28 cellular contexts compared by ENCODE assay signal in the genomic region with DNA sequence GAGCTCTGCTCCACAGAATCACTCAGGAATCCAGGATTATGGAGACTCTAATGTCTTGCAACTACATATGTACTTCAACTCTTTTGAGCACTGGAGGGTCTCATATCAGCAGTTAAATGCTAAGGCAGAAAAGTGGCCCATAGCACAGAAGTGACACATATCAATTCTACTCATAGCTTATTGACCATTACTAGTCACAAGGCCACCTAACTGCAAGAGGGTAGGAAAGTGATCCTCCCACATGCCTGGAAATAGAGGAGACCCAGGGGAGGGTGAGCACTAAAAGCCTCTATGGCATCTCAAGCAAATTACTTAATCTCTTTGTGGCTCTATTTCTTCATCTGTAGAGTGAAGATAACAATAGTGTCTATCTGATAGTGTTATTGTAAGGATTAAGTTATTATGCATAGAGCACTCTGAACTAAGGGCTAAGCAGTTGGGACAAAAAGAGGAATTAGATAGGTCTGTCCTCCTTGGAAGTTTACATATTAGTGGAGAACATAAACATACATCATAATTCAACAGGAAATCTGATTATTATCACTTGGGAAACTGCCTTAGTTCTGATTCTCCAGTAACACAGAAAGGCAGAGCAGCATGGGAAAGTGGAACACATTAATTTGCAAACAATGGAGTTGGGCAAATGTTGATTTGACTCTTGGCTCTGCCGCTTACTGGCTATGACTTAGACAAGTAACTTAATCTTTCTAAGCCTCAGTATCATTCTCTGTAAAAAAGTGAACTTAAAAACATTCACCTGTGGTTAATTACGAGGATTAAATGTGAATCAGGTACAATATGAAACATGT. TPM values are rescaled to one million over a fixed set of nuclear protein-coding genes. Genes with fewer than 3 reads are reported as not detected.
DNase-seq lines count a peak whose midpoint lies in the region; ATAC-seq, FAIRE-seq and TF ChIP-seq lines count a peak whose summit lies in the region.
"Had no signal": no experiment of that assay in that cellular context is flagged by ENCODE, and none has a peak within 500 bp of the region (broad histone marks: within the 10 kb centered on the region; RNA-seq: fewer than 3 reads in every experiment).

No MANE protein-coding gene starts in this region.

- H3K4me3 ChIP-seq in LNCaP clone FGC (ENCODE audit: low read depth, low read length) (no peak overlapping the region), choroid plexus epithelial cell (ENCODE audit: low read depth, low read length) (no peak overlapping the region), fibroblast of villous mesenchyme (ENCODE audit: low read depth, low read length) (no peak overlapping the region)
- H3K4me3 ChIP-seq: hepatocyte, lung, SK-N-MC had no signal

- no peak overlapping the region for H3K4me3 Mint-ChIP-seq in activated CD4-positive, alpha-beta memory T cell treated with anti-CD3 and anti-CD28 coated beads for 36 hours
- H3K4me3 Mint-ChIP-seq: activated T-cell treated with anti-CD3 and anti-CD28 coated beads, Interleukin-2, amount 50 U/mL, for 4 hours had no signal

- CTCF ChIA-PET in activated CD4-positive, alpha-beta memory T cell treated with anti-CD3 and anti-CD28 coated beads for 36 hours (lab: Charles Lee) = no interaction called here

- H3K36me3 Mint-ChIP-seq in activated CD4-positive, alpha-beta memory T cell treated with anti-CD3 and anti-CD28 coated beads for 36 hours = no peaks in the 10 kb centered on the region

- peaks cover 4% of the 10 kb centered on the region for H3K27me3 Mint-ChIP-seq in activated CD4-positive, alpha-beta memory T cell treated with anti-CD3 and anti-CD28 coated beads for 36 hours

- no peak overlapping the region for H3K27ac Mint-ChIP-seq in activated CD4-positive, alpha-beta memory T cell treated with anti-CD3 and anti-CD28 coated beads for 36 hours

- no peak for FAIRE-seq in GM19239 (lab: Jason Lieb, UNC)
- FAIRE-seq: GM18507 had no signal

- no peaks in the 10 kb centered on the region for H3K9me3 Mint-ChIP-seq in activated CD4-positive, alpha-beta memory T cell treated with anti-CD3 and anti-CD28 coated beads for 36 hours
- H3K9me3 Mint-ChIP-seq: activated T-cell treated with anti-CD3 and anti-CD28 coated beads, Interleukin-2, amount 50 U/mL, for 4 hours had no signal

- intact Hi-C loops in activated CD4-positive, alpha-beta memory T cell treated with anti-CD3 and anti-CD28 coated beads for 36 hours (cut with micrococcal nuclease) = no loop called here

- H3K4me1 Mint-ChIP-seq in activated CD4-positive, alpha-beta memory T cell treated with anti-CD3 and anti-CD28 coated beads for 36 hours (ENCODE audit: low read depth) = no peaks in the 10 kb centered on the region

- ATAC-seq in HG03354 (IDR thresholded peaks at IDR 0.05; ENCODE audit: poor library complexity, severe bottlenecking, unreplicated experiment) = no peak
- ATAC-seq: activated T-cell treated with anti-CD3 and anti-CD28 coated beads, Interleukin-2, amount 50 U/mL, for 4 hours had no signal

- POLR2A ChIA-PET in activated CD4-positive, alpha-beta memory T cell treated with anti-CD3 and anti-CD28 coated beads for 36 hours (lab: Charles Lee) = no interaction called here

- TF ChIP-seq CTCF in AG09319 (IDR thresholded peaks at IDR 0.05; ENCODE audit: low read depth, low read length) = no peak
- no peak for TF ChIP-seq CTCF in LNCaP clone FGC (IDR thresholded peaks at IDR 0.05; ENCODE audit: control insufficient read depth, extremely low read depth, insufficient read depth)
- no peak for TF ChIP-seq CTCF in choroid plexus epithelial cell (conservative IDR thresholded peaks at IDR 0.05; ENCODE audit: low read depth, low read length)
- no peak for TF ChIP-seq CTCF in fibroblast of villous mesenchyme (IDR thresholded peaks at IDR 0.05; ENCODE audit: insufficient read depth, low read depth, low read length)

- DNase-seq in AG09319 (ENCODE audit: extremely low read depth, low read depth) = peak; percentile 71
- peak; percentile 90 for DNase-seq in LNCaP clone FGC (ENCODE audit: low read depth)
- peak; percentile 76 for DNase-seq in choroid plexus epithelial cell (ENCODE audit: low read depth)
- peak; percentile 83 for DNase-seq in fibroblast of villous mesenchyme (ENCODE audit: low read depth)
- no peak for DNase-seq in stimulated activated naive CD4-positive, alpha-beta T cell (lab: John Stamatoyannopoulos, UW)
- no peak for DNase-seq in GM19239 (ENCODE audit: insufficient read length, low spot score)
- no peak for DNase-seq in activated CD4-positive, alpha-beta memory T cell treated with anti-CD3 and anti-CD28 coated beads for 36 hours
- DNase-seq: activated CD4-positive, CD25-positive, alpha-beta regulatory T cell; activated naive CD4-positive, alpha-beta T cell treated with Interleukin-2 at 50 U/mL for 16 hours; activated T-cell treated with anti-CD3 and anti-CD28 coated beads, Interleukin-2, amount 50 U/mL, for 4 hours; anterior cingulate cortex; C1 segment of cervical spinal cord; effector CD4-positive, alpha-beta T cell; KG1; MV-4-11; NCI-H2029; NCI-H524; nucleus accumbens; retina; RPMI8226; stimulated activated CD4-positive, alpha-beta T cell treated with anti-CD3 and anti-CD28 coated beads, Interleukin-12 subunit alpha, Interleukin-12 subunit beta, amount 100 ng/mL, for 4 hours; stimulated activated CD8-positive, alpha-beta memory T cell treated with anti-CD3 and anti-CD28 coated beads, Interleukin-4, amount 100 ng/mL, for 48 hours; T-helper 2 cell had no signal

RNA-seq across cellular contexts. Expression of a gene that starts 25.1 kb away (rescaled TPM):
- 93.4 and 116 TPM in 2 replicates for total RNA-seq in fibroblast of villous mesenchyme
- 10 to 100 TPM; 58.5 to 64.0 TPM for total RNA-seq in activated CD4-positive, alpha-beta memory T cell treated with anti-CD3 and anti-CD28 coated beads for 36 hours

Comparison
In these comparisons a context has a peak if more than half of its experiments do, and no peak if none do; other contexts are left out.
1. DNase-seq: peak in AG09319 (single experiment), LNCaP clone FGC (single experiment), choroid plexus epithelial cell (single experiment) and fibroblast of villous mesenchyme (single experiment); none in stimulated activated naive CD4-positive, alpha-beta T cell (0 of 6), GM19239 (single experiment) and activated CD4-positive, alpha-beta memory T cell treated with anti-CD3 and anti-CD28 coated beads for 36 hours (single experiment).